ENCODE assay signal across 2 cellular contexts in genomic region chr12:122865268-122866231, GRCh38.
TF ChIP-seq lines count a peak whose summit lies in the region.

No MANE protein-coding gene starts in this region.

TF ChIP-seq in endothelial cell of umbilical vein, 7 proteins besides CTCF, POLR2A, EP300 and RAD21 (continued from another document):
- TF ChIP-seq MAX (IDR thresholded peaks at IDR 0.05; ENCODE audit: insufficient read depth, insufficient read length), result no peak
- peak; percentile 13 for TF ChIP-seq POLR2AphosphoS5 (IDR thresholded peaks at IDR 0.05; ENCODE audit: insufficient read depth, low read depth, low read length)

TF ChIP-seq in neural cell, 6 proteins besides CTCF, POLR2A, EP300 and RAD21 (continued from another document):
- no peak for TF ChIP-seq REST (IDR thresholded peaks at IDR 0.05; ENCODE audit: borderline replicate concordance)
TF ChIP-seq in neural cell: peak in this region for 1.
